In the genomic region with DNA sequence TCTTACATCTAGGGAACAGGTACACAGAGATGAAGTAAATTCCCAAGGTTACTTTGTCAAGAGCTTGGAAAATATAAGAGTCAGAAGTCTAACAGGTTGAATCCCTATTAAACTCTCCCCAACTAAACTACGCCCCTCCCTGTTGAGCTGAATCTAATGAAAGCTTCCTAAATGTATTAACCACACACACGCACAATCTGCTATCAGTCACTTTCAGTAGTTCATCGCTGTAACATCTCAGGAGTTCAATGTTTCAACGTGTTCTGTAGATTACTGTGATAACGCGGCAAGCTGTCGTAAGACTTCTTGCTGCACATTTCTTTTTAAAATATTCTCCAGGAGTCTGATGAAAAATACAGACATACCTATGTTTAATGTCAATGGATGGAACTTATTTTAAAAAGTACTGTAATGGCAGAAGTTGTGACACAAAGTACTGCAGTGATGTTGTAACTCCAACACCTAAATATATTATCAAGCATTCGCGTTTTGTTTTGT, we compare ENCODE assay signal across 7 cellular contexts. TPM values are rescaled to one million over a fixed set of nuclear protein-coding genes. Genes with fewer than 3 reads are reported as not detected.
DNase-seq lines count a peak whose midpoint lies in the region; ATAC-seq, FAIRE-seq and TF ChIP-seq lines count a peak whose summit lies in the region.

No MANE protein-coding gene starts in this region.

- intact Hi-C loops in naive thymus-derived CD4-positive, alpha-beta T cell (cut with micrococcal nuclease), result loop anchor here (1.0 to 10.0 kb wide), 13 partner anchors 26 to 1686 kb away; a partner anchor contains a TSS

- peaks cover 17 to 22% of the 10 kb centered on the region in 2 donors for H3K4me1 ChIP-seq in naive thymus-derived CD4-positive, alpha-beta T cell (ENCODE audit: control insufficient read depth in 2 of 2, insufficient read depth in 2 of 2, low read length in 2 of 2)

- H3K4me3 ChIP-seq in H7 (ENCODE audit: insufficient read depth, low read depth, low read length) (peak overlapping the region; percentile 27), bronchial epithelial cell (ENCODE audit: low read depth, low read length) (peak overlapping the region; percentile 88)
- H3K4me3 ChIP-seq in naive thymus-derived CD4-positive, alpha-beta T cell (ENCODE audit: low read length), result peak overlapping the region; percentile 77

- no peaks in the 10 kb centered on the region for H3K9me3 Mint-ChIP-seq in naive thymus-derived CD4-positive, alpha-beta T cell

- peaks cover 20 to 42% (median 36%) of the 10 kb centered on the region in 7 donors for H3K4me1 Mint-ChIP-seq in naive thymus-derived CD4-positive, alpha-beta T cell

- H3K27me3 ChIP-seq in H7 (ENCODE audit: control insufficient read depth, insufficient read depth, low read length), result no peaks in the 10 kb centered on the region
- H3K27me3 ChIP-seq in bronchial epithelial cell (ENCODE audit: control insufficient read depth, insufficient read depth, low read length), result no peaks in the 10 kb centered on the region
- no peaks in the 10 kb centered on the region for H3K27me3 ChIP-seq in naive thymus-derived CD4-positive, alpha-beta T cell (ENCODE audit: control insufficient read depth in 2 of 2, insufficient read depth in 2 of 2, low read length in 2 of 2)

- H3K27ac Mint-ChIP-seq in naive thymus-derived CD4-positive, alpha-beta T cell, result peak overlapping the region; percentile 98 to 100 (median 99)

- H3K36me3 ChIP-seq in H7 (replicated peaks; ENCODE audit: control insufficient read depth, insufficient read depth, low read length) (peaks cover 11% of the 10 kb centered on the region), bronchial epithelial cell (ENCODE audit: control insufficient read depth, insufficient read depth, low read length) (peaks cover 6% of the 10 kb centered on the region)
- H3K36me3 ChIP-seq in naive thymus-derived CD4-positive, alpha-beta T cell (ENCODE audit: control insufficient read depth in 2 of 3, insufficient read depth in 3 of 3, low read length in 3 of 3), result peaks cover 0 to 23% (median 7%) of the 10 kb centered on the region in 3 experiments

- peaks cover 0 to 2% (median 0%) of the 10 kb centered on the region in 5 donors for H3K27me3 Mint-ChIP-seq in naive thymus-derived CD4-positive, alpha-beta T cell

- peak overlapping the region; percentile 95 for H3K27ac ChIP-seq in naive thymus-derived CD4-positive, alpha-beta T cell (ENCODE audit: low read depth, low read length)

- H3K36me3 Mint-ChIP-seq in naive thymus-derived CD4-positive, alpha-beta T cell, result peaks cover 0 to 21% (median 7%) of the 10 kb centered on the region in 5 donors

- H3K4me3 Mint-ChIP-seq in naive thymus-derived CD4-positive, alpha-beta T cell, result peak overlapping the region; percentile 88 to 99 (median 96)

- no peak for DNase-seq in H7
- DNase-seq in NCI-H2227 (lab: John Stamatoyannopoulos, UW; ENCODE audit: unreplicated experiment), result peak; percentile 48
- no peak for DNase-seq in bronchial epithelial cell (ENCODE audit: low read depth)
- DNase-seq in naive thymus-derived CD4-positive, alpha-beta T cell, result peak in 1 of 9 donors; percentile 37
- DNase-seq in effector CD4-positive, alpha-beta T cell, result no peak
- no peak for DNase-seq in AG08395 (ENCODE audit: low spot score)
- DNase-seq in NCI-H2081 treated with DMSO at 0.1 percent for 48 hours (lab: John Stamatoyannopoulos, UW), result no peak

- CTCF ChIA-PET in naive thymus-derived CD4-positive, alpha-beta T cell (lab: Charles Lee), result interaction anchor here (0.8 to 3.0 kb wide), 5 partner anchors 18 to 101 kb away, joined by 3 to 12 read pairs (median 5); no protein-coding TSS in a partner anchor

- TF ChIP-seq CTCF in bronchial epithelial cell (IDR thresholded peaks at IDR 0.05; ENCODE audit: insufficient read depth, low read length, severe bottlenecking), result no peak

- no peak for FAIRE-seq in bronchial epithelial cell (lab: Jason Lieb, UNC)

- POLR2A ChIA-PET in naive thymus-derived CD4-positive, alpha-beta T cell (lab: Charles Lee), result interaction anchor here (0.5 to 4.5 kb wide), 14 partner anchors 13 to 100 kb away, joined by 3 to 55 read pairs (median 6); a partner anchor contains a TSS

- H3K9me3 ChIP-seq in naive thymus-derived CD4-positive, alpha-beta T cell (ENCODE audit: control insufficient read depth in 2 of 3, low read length in 3 of 3), result no peaks in the 10 kb centered on the region

- ATAC-seq in naive thymus-derived CD4-positive, alpha-beta T cell, result peak; percentile 8

RNA-seq across cellular contexts. Expression of a gene that starts 0.6 kb away (rescaled TPM):
- total RNA-seq in H7 (2014; rRNA removed; shearing (Covaris generic)), result 953 and 961 TPM in 2 replicates
- total RNA-seq in bronchial epithelial cell, result 503 and 786 TPM in 2 replicates
- total RNA-seq in naive thymus-derived CD4-positive, alpha-beta T cell, result 100 to 1,000 TPM; 234 to 448 (median 353) TPM
- polyA plus RNA-seq in naive thymus-derived CD4-positive, alpha-beta T cell, result 100 to 1,000 TPM; 267 to 314 TPM

RNA-seq across cellular contexts. Expression of a gene that starts 51.7 kb away (rescaled TPM):
- total RNA-seq in H7 (2014; rRNA removed; shearing (Covaris generic)), result 11.0 and 16.9 TPM in 2 replicates
- 4.2 and 10.0 TPM in 2 replicates for total RNA-seq in bronchial epithelial cell
- total RNA-seq in naive thymus-derived CD4-positive, alpha-beta T cell, result 10 to 100 TPM in 1 of 5 experiments, 1 to 10 TPM in 4; 2.3 to 24.6 (median 6.1) TPM
- polyA plus RNA-seq in naive thymus-derived CD4-positive, alpha-beta T cell, result 1 to 10 TPM; 4.6 to 5.3 TPM

RNA-seq across cellular contexts. Expression of a gene that starts 52.2 kb away (rescaled TPM):
- total RNA-seq in H7 (2014; rRNA removed; shearing (Covaris generic)), result 15.5 and 18.3 TPM in 2 replicates
- 9.1 and 12.4 TPM in 2 replicates for total RNA-seq in bronchial epithelial cell
- total RNA-seq in naive thymus-derived CD4-positive, alpha-beta T cell, result 10 to 100 TPM; 22.8 to 36.4 (median 28.6) TPM
- polyA plus RNA-seq in naive thymus-derived CD4-positive, alpha-beta T cell, result 1 to 10 TPM; 3.4 to 7.4 TPM

Comparison
In these comparisons a context has a peak if more than half of its experiments do, and no peak if none do; other contexts are left out.
1. H3K4me3 ChIP-seq: peak in every context shown above with its lines; median percentile 88 in bronchial epithelial cell; 77 in naive thymus-derived CD4-positive, alpha-beta T cell; 27 in H7.